1 cellular context compared by ENCODE assay signal in genomic region chr6:31546339-31546961, GRCh38.
TF ChIP-seq lines count a peak whose summit lies in the region.

Gene ATP6V1G2, minus strand, starts transcription at chr6:31546608. Its CDS starts 49 bp downstream, at chr6:31546559.

TF ChIP-seq in HEK293, 187 proteins besides CTCF, POLR2A, EP300 and RAD21 (continued from another document and continues in another):
- TF ChIP-seq PRDM2 (tag by site-specific recombination; IDR thresholded peaks at IDR 0.05; ENCODE audit: borderline replicate concordance) (no peak), PBX3 (CRISPR knock-in tag; IDR thresholded peaks at IDR 0.05) (no peak), ZIC2 (tag by site-specific recombination; IDR thresholded peaks at IDR 0.05) (peak; percentile 44; the same call in 1 of the 2 replicates), ZNF155 (tag by site-specific recombination; IDR thresholded peaks at IDR 0.05) (no peak), ZNF544 (tag by site-specific recombination; IDR thresholded peaks at IDR 0.05) (no peak), ZNF704 (tag by site-specific recombination; IDR thresholded peaks at IDR 0.05) (no peak), IKZF3 (tag by site-specific recombination; IDR thresholded peaks at IDR 0.05) (peak; percentile 99), ZNF148 (tag by site-specific recombination; IDR thresholded peaks at IDR 0.05; ENCODE audit: borderline replicate concordance) (no peak), ZNF391 (tag by site-specific recombination; IDR thresholded peaks at IDR 0.05; ENCODE audit: borderline replicate concordance, low read depth) (no peak), ZNF366 (tag by site-specific recombination; conservative IDR thresholded peaks at IDR 0.05) (no peak), ZFHX2 (tag by site-specific recombination; conservative IDR thresholded peaks at IDR 0.05) (0 out of 2 replicates have a peak, but pooled peaks have one; percentile 54), KLF10 (tag by site-specific recombination; IDR thresholded peaks at IDR 0.05) (peak; percentile 37; the same call in 1 of the 2 replicates), TRIM28 (IDR thresholded peaks at IDR 0.05; ENCODE audit: borderline replicate concordance, low read length) (peak; percentile 81; the same call in 1 of the 2 replicates), ZNF362 (tag by site-specific recombination; IDR thresholded peaks at IDR 0.05) (no peak), ZNF221 (tag by site-specific recombination; IDR thresholded peaks at IDR 0.05; ENCODE audit: borderline replicate concordance) (no peak), ZNF513 (tag by site-specific recombination; IDR thresholded peaks at IDR 0.05) (no peak), ZFP69B (tag by site-specific recombination; IDR thresholded peaks at IDR 0.05) (0 out of 2 replicates have a peak, but pooled peaks have one; percentile 31), ZNF664 (tag by site-specific recombination; IDR thresholded peaks at IDR 0.05) (no peak), ZNF112 (tag by site-specific recombination; IDR thresholded peaks at IDR 0.05) (no peak), ZNF843 (tag by site-specific recombination; IDR thresholded peaks at IDR 0.05) (no peak), GLIS1 (tag by site-specific recombination; IDR thresholded peaks at IDR 0.05) (peak; percentile 86), ZNF449 (tag by site-specific recombination; IDR thresholded peaks at IDR 0.05) (no peak), ZNF350 (tag by site-specific recombination; IDR thresholded peaks at IDR 0.05) (no peak), ZBTB44 (tag by site-specific recombination; IDR thresholded peaks at IDR 0.05) (peak; percentile 79; the same call in 1 of the 2 replicates), ATF2 (tag by site-specific recombination; IDR thresholded peaks at IDR 0.05; ENCODE audit: low read depth) (no peak), ZNF184 (tag by site-specific recombination; IDR thresholded peaks at IDR 0.05) (no peak), ZNF768 (tag by site-specific recombination; IDR thresholded peaks at IDR 0.05) (no peak), ZNF335 (tag by site-specific recombination; conservative IDR thresholded peaks at IDR 0.05) (peak; percentile 59), ZSCAN4 (tag by site-specific recombination; IDR thresholded peaks at IDR 0.05) (no peak), ZNF48 (tag by site-specific recombination; IDR thresholded peaks at IDR 0.05) (no peak), SCRT2 (tag by site-specific recombination; IDR thresholded peaks at IDR 0.05) (peak; percentile 100), SCRT1 (tag by site-specific recombination; IDR thresholded peaks at IDR 0.05; ENCODE audit: borderline replicate concordance) (peak; percentile 99), ZSCAN18 (tag by site-specific recombination; IDR thresholded peaks at IDR 0.05) (no peak), ZBTB20 (tag by site-specific recombination; IDR thresholded peaks at IDR 0.05) (peak; percentile 11; the same call in 1 of the 2 replicates)
